8 cellular contexts compared by ENCODE assay signal in genomic region chrX:19514791-19515614, GRCh38. TPM values are rescaled to one million over a fixed set of nuclear protein-coding genes. Genes with fewer than 3 reads are reported as not detected.
DNase-seq lines count a peak whose midpoint lies in the region; ATAC-seq and TF ChIP-seq lines count a peak whose summit lies in the region.

TSS of gene MAP3K15 (minus strand) at chrX:19515508. CDS start at chrX:19515261, 247 bp downstream.

- H2BK20ac ChIP-seq in H9 (ENCODE audit: low read depth, low read length, poor library complexity, severe bottlenecking): no peak within 1 kb of the TSS

- H3K4me2 ChIP-seq in H9 (ENCODE audit: insufficient read depth, insufficient read length, low read length): peak within 1 kb of the TSS; percentile 84
- peak within 1 kb of the TSS; percentile 68 for H3K4me2 ChIP-seq in neural progenitor cell

- no peak within 1 kb of the TSS for H2BK5ac ChIP-seq in H9 (ENCODE audit: insufficient read length, low read length)

- no peak within 1 kb of the TSS for H3K18ac ChIP-seq in H9 (ENCODE audit: insufficient read length, low read depth, low read length)

- no peak within 1 kb of the TSS for H3T11ph ChIP-seq in H9 (ENCODE audit: low read length)

- peak in 1 of 7 experiments; percentile 8 for DNase-seq in CD8-positive, alpha-beta T cell
- DNase-seq in H9: peak; percentile 50
- peak in 4 of 34 experiments; percentile 1 to 11 (median 3) for DNase-seq in T-cell
- DNase-seq in epithelial cell of esophagus (ENCODE audit: low read depth): peak; percentile 5
- DNase-seq in neural progenitor cell (ENCODE audit: low spot score): peak; percentile 72
- no peak for DNase-seq in SW 1271 (lab: John Stamatoyannopoulos, UW)
- DNase-seq in NCI-H510A (lab: John Stamatoyannopoulos, UW): no peak

- ATAC-seq in CD8-positive, alpha-beta T cell: peak; percentile 20
- peak; percentile 43 to 67 (median 48) for ATAC-seq in T-cell (replicated peaks in 1 of 4)
- no peak for ATAC-seq in GM19035 (IDR thresholded peaks at IDR 0.05; ENCODE audit: unreplicated experiment)

- H3K56ac ChIP-seq in H9 (ENCODE audit: insufficient read length, low read depth, low read length): no peak within 1 kb of the TSS

- peaks cover 4% of the 10 kb centered on the region for H3F3A ChIP-seq in neural progenitor cell (ENCODE audit: low read depth)

- H2BK15ac ChIP-seq in H9 (ENCODE audit: low read depth, low read length): no peak within 1 kb of the TSS; the same call in 1 of the 2 replicates

- intact Hi-C loops in CD8-positive, alpha-beta T cell (cut with DNase I, micrococcal nuclease): no loop called here

- no peak within 1 kb of the TSS for H3K14ac ChIP-seq in H9 (ENCODE audit: insufficient read depth, low read length)

- H3K4me3 ChIP-seq in CD8-positive, alpha-beta T cell (ENCODE audit: low read depth, low read length): no peak within 1 kb of the TSS
- H3K4me3 ChIP-seq in epithelial cell of esophagus (ENCODE audit: low read length) (no peak within 1 kb of the TSS), neural progenitor cell (peak within 1 kb of the TSS; percentile 39)

- H3K9ac ChIP-seq in H9 (ENCODE audit: extremely low read depth, insufficient read length, low read length) (no peak within 1 kb of the TSS), neural progenitor cell (no peak within 1 kb of the TSS)

- H2BK12ac ChIP-seq in H9 (ENCODE audit: insufficient read length, low read depth, low read length): no peak within 1 kb of the TSS

- H3K4me1 ChIP-seq in CD8-positive, alpha-beta T cell (ENCODE audit: insufficient read depth, low read length): no peaks in the 10 kb centered on the region
- H3K4me1 ChIP-seq in H9 (ENCODE audit: insufficient read depth, low read length): no peaks in the 10 kb centered on the region; the same call in 1 of the 2 replicates
- H3K4me1 ChIP-seq in neural progenitor cell: no peaks in the 10 kb centered on the region

- H2AK5ac ChIP-seq in H9 (ENCODE audit: insufficient read length, low read length): no peak within 1 kb of the TSS

- H3K27me3 Mint-ChIP-seq in CD8-positive, alpha-beta T cell (ENCODE audit: low read depth): peaks cover 24% of the 10 kb centered on the region
- peaks cover 49% of the 10 kb centered on the region for H3K27me3 Mint-ChIP-seq in H9 (ENCODE audit: low read depth)
- H3K27me3 Mint-ChIP-seq in T-cell: peaks cover 25 to 29% of the 10 kb centered on the region in 2 donors
- H3K27me3 Mint-ChIP-seq in neural progenitor cell (ENCODE audit: insufficient read depth, low read depth): peaks cover 15% of the 10 kb centered on the region

- H3K9me3 ChIP-seq in CD8-positive, alpha-beta T cell (ENCODE audit: low read length): no peaks in the 10 kb centered on the region
- H3K9me3 ChIP-seq in H9 (ENCODE audit: control insufficient read depth, low read depth, low read length) (peaks cover 31% of the 10 kb centered on the region), neural progenitor cell (ENCODE audit: low read depth) (no peaks in the 10 kb centered on the region)

- H3K4ac ChIP-seq in H9 (ENCODE audit: low read depth, low read length): no peak within 1 kb of the TSS

- H3K23ac ChIP-seq in H9 (ENCODE audit: insufficient read length, low read depth, low read length): no peak within 1 kb of the TSS

- H3K23me2 ChIP-seq in H9 (ENCODE audit: insufficient read length, low read depth, low read length, poor library complexity, severe bottlenecking): peaks cover 7% of the 10 kb centered on the region

- peaks cover 2% of the 10 kb centered on the region for H3K4me1 Mint-ChIP-seq in CD8-positive, alpha-beta T cell (ENCODE audit: low read depth)
- H3K4me1 Mint-ChIP-seq in H9 (peaks cover 0 to 7% of the 10 kb centered on the region in 2 experiments; a peak in 1 of 4 replicates), T-cell (peaks cover 0 to 7% (median 3%) of the 10 kb centered on the region in 3 donors), neural progenitor cell (no peaks in the 10 kb centered on the region)

- H3K4me3 Mint-ChIP-seq in CD8-positive, alpha-beta T cell: peak within 1 kb of the TSS; percentile 65
- H3K4me3 Mint-ChIP-seq in H9: peak within 1 kb of the TSS; percentile 57 to 76
- peak within 1 kb of the TSS; percentile 39 to 51 (median 51) for H3K4me3 Mint-ChIP-seq in T-cell
- H3K4me3 Mint-ChIP-seq in neural progenitor cell: peak within 1 kb of the TSS; percentile 74

- CTCF ChIA-PET in CD8-positive, alpha-beta T cell (lab: Charles Lee): no interaction called here
- CTCF ChIA-PET in T-cell (lab: Charles Lee): interaction anchor here in 1 of 2 donors (0.7 to 0.8 kb wide), 2 partner anchors 20 to 24 kb away, joined by 3 to 7 read pairs; no protein-coding TSS in a partner anchor

- H3K27ac ChIP-seq in CD8-positive, alpha-beta T cell (ENCODE audit: low read depth, low read length): no peak within 1 kb of the TSS
- no peak within 1 kb of the TSS for H3K27ac ChIP-seq in H9 (ENCODE audit: insufficient read length, low read depth, low read length)
- H3K27ac ChIP-seq in neural progenitor cell: no peak within 1 kb of the TSS

- no peaks in the 10 kb centered on the region for H3K9me3 Mint-ChIP-seq in CD8-positive, alpha-beta T cell
- H3K9me3 Mint-ChIP-seq in H9: peaks cover 65 to 68% of the 10 kb centered on the region in 2 experiments
- no peaks in the 10 kb centered on the region for H3K9me3 Mint-ChIP-seq in T-cell
- peaks cover 29% of the 10 kb centered on the region for H3K9me3 Mint-ChIP-seq in neural progenitor cell

- H3K79me2 ChIP-seq in H9 (ENCODE audit: insufficient read depth, low read length) (no peaks in the 10 kb centered on the region), neural progenitor cell (ENCODE audit: low read depth) (no peaks in the 10 kb centered on the region)

- no peaks in the 10 kb centered on the region for H3K79me1 ChIP-seq in H9 (ENCODE audit: insufficient read depth, low read depth, low read length, poor library complexity, severe bottlenecking)

- no peaks in the 10 kb centered on the region for H3K27me3 ChIP-seq in CD8-positive, alpha-beta T cell (ENCODE audit: insufficient read depth, low read length)
- no peaks in the 10 kb centered on the region for H3K27me3 ChIP-seq in H9 (ENCODE audit: insufficient read depth, low read length)
- H3K27me3 ChIP-seq in neural progenitor cell: peaks cover 26% of the 10 kb centered on the region

- no peaks in the 10 kb centered on the region for H4K20me1 ChIP-seq in H9 (ENCODE audit: control insufficient read depth, insufficient read depth, insufficient read length)
- no peaks in the 10 kb centered on the region for H4K20me1 ChIP-seq in neural progenitor cell (ENCODE audit: low read depth)

- peak within 1 kb of the TSS; percentile 32 for H2AFZ ChIP-seq in H9 (ENCODE audit: low read length)
- H2AFZ ChIP-seq in neural progenitor cell (replicated peaks): no peak within 1 kb of the TSS

- no peak within 1 kb of the TSS for H4K91ac ChIP-seq in H9 (ENCODE audit: insufficient read length, low read depth, low read length)

- H2BK120ac ChIP-seq in H9 (ENCODE audit: low read depth, low read length, poor library complexity, severe bottlenecking): no peak within 1 kb of the TSS

- no CpG with 5 or more reads among the region's 100 CpGs for WGBS in H9 (ENCODE audit: extremely low coverage, insufficient read length, low lambda C conversion rate)

- no peaks in the 10 kb centered on the region for H3K36me3 Mint-ChIP-seq in CD8-positive, alpha-beta T cell
- H3K36me3 Mint-ChIP-seq in H9 (ENCODE audit: insufficient read depth in 1 of 3, low read depth in 3 of 3) (peaks cover 0 to 3% (median 0%) of the 10 kb centered on the region in 3 experiments; a peak in 1 of 7 replicates), T-cell (no peaks in the 10 kb centered on the region), neural progenitor cell (no peaks in the 10 kb centered on the region)

- TF ChIP-seq CTCF in CD8-positive, alpha-beta T cell (IDR thresholded peaks at IDR 0.05): no peak
- TF ChIP-seq CTCF in H9 (conservative IDR thresholded peaks at IDR 0.05) (peak; percentile 65; the same call in 2 of the 3 replicates), epithelial cell of esophagus (IDR thresholded peaks at IDR 0.05; ENCODE audit: insufficient read depth, low read depth, low read length, missing control alignments) (no peak), neural progenitor cell (IDR thresholded peaks at IDR 0.05) (peak; percentile 43)

- no peaks in the 10 kb centered on the region for H3K36me3 ChIP-seq in CD8-positive, alpha-beta T cell (ENCODE audit: insufficient read depth, low read length)
- no peaks in the 10 kb centered on the region for H3K36me3 ChIP-seq in neural progenitor cell

- H4K8ac ChIP-seq in H9 (replicated peaks; ENCODE audit: insufficient read length, low read depth, low read length): no peak within 1 kb of the TSS

- H4K5ac ChIP-seq in H9 (ENCODE audit: insufficient read length, low read depth, low read length): no peak within 1 kb of the TSS

- H3K27ac Mint-ChIP-seq in CD8-positive, alpha-beta T cell: no peak within 1 kb of the TSS
- H3K27ac Mint-ChIP-seq in H9: no peak within 1 kb of the TSS
- H3K27ac Mint-ChIP-seq in T-cell: no peak within 1 kb of the TSS
- H3K27ac Mint-ChIP-seq in neural progenitor cell: no peak within 1 kb of the TSS

- POLR2A ChIA-PET in CD8-positive, alpha-beta T cell (lab: Charles Lee): no interaction called here
- POLR2A ChIA-PET in T-cell (lab: Charles Lee): no interaction called here

RNA-seq across cellular contexts. Expression of gene MAP3K15, which starts in this region (rescaled TPM):
- under 1 TPM in 1 of 2 experiments, not detected in 1; 0.14 TPM for total RNA-seq in CD8-positive, alpha-beta T cell
- total RNA-seq in H9 (2021): 1.2 and 1.3 TPM in 2 replicates
- total RNA-seq in T-cell: under 1 TPM in 2 of 5 donors, not detected in 3; 0.09 to 0.23 TPM
- 1.1 and 2.0 TPM in 2 replicates for total RNA-seq in neural progenitor cell (ENCODE audit: low replicate concordance)

Comparison
In these comparisons a context has a peak if more than half of its experiments do, and no peak if none do; other contexts are left out.
1. Peak in ATAC-seq in CD8-positive, alpha-beta T cell; RNA of the gene not detected or under 1 TPM.
2. Peak in ATAC-seq in T-cell; RNA of the gene not detected or under 1 TPM.
3. DNase-seq: peak in H9 (single experiment), epithelial cell of esophagus (single experiment) and neural progenitor cell (single experiment); none in SW 1271 (0 of 2) and NCI-H510A (single experiment).
4. CTCF ChIP-seq: peak in H9 (single experiment) and neural progenitor cell (single experiment); none in CD8-positive, alpha-beta T cell (single experiment) and epithelial cell of esophagus (single experiment).
5. Peak in every context shown above with its lines, with median percentiles within 50 percentile points of each other: H3K4me3 Mint-ChIP-seq.